Comparison of ENCODE assay signal across 19 cellular contexts in genomic region chr14:94571950-94572349, GRCh38. TPM values are rescaled to one million over a fixed set of nuclear protein-coding genes. Genes with fewer than 3 reads are reported as not detected.
DNase-seq lines count a peak whose midpoint lies in the region; ATAC-seq and TF ChIP-seq lines count a peak whose summit lies in the region.
"Had no signal": no experiment of that assay in that cellular context is flagged by ENCODE, and none has a peak within 500 bp of the region (broad histone marks: within the 10 kb centered on the region; RNA-seq: fewer than 3 reads in every experiment).

No MANE protein-coding gene starts in this region.

- intact Hi-C loops in activated T-helper 1 cell treated with anti-CD3 and anti-CD28 coated beads, Interleukin-12 subunit alpha, Interleukin-12 subunit beta, Interleukin-2, Interleukin-4 antibody, amounts not matched to agents 30 ng/mL and 10 ng/mL and 1 ng/mL, durations not matched to agents 14 hours and 24 hours and 36 hours (cut with micrococcal nuclease), result no loop called here

- DNase-seq in astrocyte of the cerebellum (ENCODE audit: low read depth) (peak; percentile 6), fibroblast of the aortic adventitia (ENCODE audit: low read depth) (peak; percentile 63), omental fat pad (ENCODE audit: low spot score) (peak; percentile 11), activated gamma-delta T cell treated with Interleukin-2 at 50 U/mL for 16 hours (no peak)
- DNase-seq in activated T-helper 1 cell treated with anti-CD3 and anti-CD28 coated beads, Interleukin-12 subunit alpha, Interleukin-12 subunit beta, Interleukin-2, Interleukin-4 antibody, amounts not matched to agents 30 ng/mL and 10 ng/mL and 1 ng/mL, durations not matched to agents 14 hours and 24 hours and 36 hours (ENCODE audit: low spot score), result no peak
- no peak for DNase-seq in NK-92 treated with Interleukin-12 subunit alpha and Interleukin-12 subunit beta, amount 100 ng/mL, for 24 hours (lab: John Stamatoyannopoulos, UW)
- DNase-seq: activated CD8-positive, alpha-beta memory T cell treated with anti-CD3 and anti-CD28 coated beads, Interleukin-2, amount 50 U/mL, for 4 hours; activated naive CD8-positive, alpha-beta T cell treated with anti-CD3 and anti-CD28 coated beads, Interleukin-2, amount 50 U/mL, for 24 hours; CD8-positive, alpha-beta T cell; effector CD4-positive, alpha-beta T cell; GF-D8; hippocampal formation; NCI-H187 treated with DMSO at 0.1 percent for 48 hours; NCI-H82 had no signal

- no peaks in the 10 kb centered on the region for H3K9me3 Mint-ChIP-seq in activated T-helper 1 cell treated with anti-CD3 and anti-CD28 coated beads, Interleukin-12 subunit alpha, Interleukin-12 subunit beta, Interleukin-2, Interleukin-4 antibody, amounts not matched to agents 30 ng/mL and 10 ng/mL and 1 ng/mL, durations not matched to agents 14 hours and 24 hours and 36 hours
- H3K9me3 Mint-ChIP-seq: activated naive CD8-positive, alpha-beta T cell treated with anti-CD3 and anti-CD28 coated beads, Interleukin-2, amount 50 U/mL, for 24 hours; CD8-positive, alpha-beta T cell; mesothelial cell of epicardium; WTC11 had no signal

- ATAC-seq in omental fat pad (ENCODE audit: low FRiP score) (peak; percentile 20), GM18907 (IDR thresholded peaks at IDR 0.05; ENCODE audit: unreplicated experiment) (no peak)
- ATAC-seq: activated naive CD8-positive, alpha-beta T cell treated with anti-CD3 and anti-CD28 coated beads, Interleukin-2, amount 50 U/mL, for 24 hours; CD8-positive, alpha-beta T cell; WTC11 had no signal

- H3K27ac Mint-ChIP-seq in activated T-helper 1 cell treated with anti-CD3 and anti-CD28 coated beads, Interleukin-12 subunit alpha, Interleukin-12 subunit beta, Interleukin-2, Interleukin-4 antibody, amounts not matched to agents 30 ng/mL and 10 ng/mL and 1 ng/mL, durations not matched to agents 14 hours and 24 hours and 36 hours, result no peak overlapping the region
- H3K27ac Mint-ChIP-seq: activated naive CD8-positive, alpha-beta T cell treated with anti-CD3 and anti-CD28 coated beads, Interleukin-2, amount 50 U/mL, for 24 hours; CD8-positive, alpha-beta T cell; mesothelial cell of epicardium; WTC11 had no signal

- no peaks in the 10 kb centered on the region for H3K27me3 Mint-ChIP-seq in activated T-helper 1 cell treated with anti-CD3 and anti-CD28 coated beads, Interleukin-12 subunit alpha, Interleukin-12 subunit beta, Interleukin-2, Interleukin-4 antibody, amounts not matched to agents 30 ng/mL and 10 ng/mL and 1 ng/mL, durations not matched to agents 14 hours and 24 hours and 36 hours (ENCODE audit: insufficient read depth)
- H3K27me3 Mint-ChIP-seq: activated naive CD8-positive, alpha-beta T cell treated with anti-CD3 and anti-CD28 coated beads, Interleukin-2, amount 50 U/mL, for 24 hours had no signal

- H3K36me3 Mint-ChIP-seq in activated T-helper 1 cell treated with anti-CD3 and anti-CD28 coated beads, Interleukin-12 subunit alpha, Interleukin-12 subunit beta, Interleukin-2, Interleukin-4 antibody, amounts not matched to agents 30 ng/mL and 10 ng/mL and 1 ng/mL, durations not matched to agents 14 hours and 24 hours and 36 hours (ENCODE audit: low read depth), result no peaks in the 10 kb centered on the region
- H3K36me3 Mint-ChIP-seq: CD8-positive, alpha-beta T cell; mesothelial cell of epicardium; WTC11 had no signal

- no peak overlapping the region for H3K4me3 Mint-ChIP-seq in activated T-helper 1 cell treated with anti-CD3 and anti-CD28 coated beads, Interleukin-12 subunit alpha, Interleukin-12 subunit beta, Interleukin-2, Interleukin-4 antibody, amounts not matched to agents 30 ng/mL and 10 ng/mL and 1 ng/mL, durations not matched to agents 14 hours and 24 hours and 36 hours
- H3K4me3 Mint-ChIP-seq: activated naive CD8-positive, alpha-beta T cell treated with anti-CD3 and anti-CD28 coated beads, Interleukin-2, amount 50 U/mL, for 24 hours; CD8-positive, alpha-beta T cell; mesothelial cell of epicardium; WTC11 had no signal

- in situ Hi-C loops in astrocyte of the cerebellum (cut with HindIII; ENCODE audit: low sequenced_read_pairs), result no loop called here

- H3K4me1 Mint-ChIP-seq in activated T-helper 1 cell treated with anti-CD3 and anti-CD28 coated beads, Interleukin-12 subunit alpha, Interleukin-12 subunit beta, Interleukin-2, Interleukin-4 antibody, amounts not matched to agents 30 ng/mL and 10 ng/mL and 1 ng/mL, durations not matched to agents 14 hours and 24 hours and 36 hours (ENCODE audit: low read depth), result no peaks in the 10 kb centered on the region
- H3K4me1 Mint-ChIP-seq: activated naive CD8-positive, alpha-beta T cell treated with anti-CD3 and anti-CD28 coated beads, Interleukin-2, amount 50 U/mL, for 24 hours; mesothelial cell of epicardium; WTC11 had no signal

- H3K4me3 ChIP-seq in astrocyte of the cerebellum (ENCODE audit: low read depth, low read length) (no peak overlapping the region), fibroblast of the aortic adventitia (ENCODE audit: low read depth, low read length) (no peak overlapping the region)
- H3K4me3 ChIP-seq: SK-N-MC had no signal

- TF ChIP-seq CTCF in astrocyte of the cerebellum (IDR thresholded peaks at IDR 0.05; ENCODE audit: low read depth, low read length, missing control alignments) (no peak), fibroblast of the aortic adventitia (IDR thresholded peaks at IDR 0.05; ENCODE audit: insufficient read depth, low read length) (no peak), omental fat pad (IDR thresholded peaks at IDR 0.05) (no peak)

RNA-seq across cellular contexts. Expression of gene SERPINA5, which starts 9.3 kb away (rescaled TPM):
- 0.09 TPM in 1 of 2 replicates, not detected in the other for total RNA-seq in fibroblast of the aortic adventitia (ENCODE audit: low replicate concordance)
- total RNA-seq in omental fat pad, result 1 to 10 TPM in 1 of 4 donors, under 1 TPM in 3; 0.24 to 4.3 (median 0.48) TPM
- not detected in 2 replicates for total RNA-seq in activated T-helper 1 cell treated with anti-CD3 and anti-CD28 coated beads, Interleukin-12 subunit alpha, Interleukin-12 subunit beta, Interleukin-2, Interleukin-4 antibody, amounts not matched to agents 30 ng/mL and 10 ng/mL and 1 ng/mL, durations not matched to agents 14 hours and 24 hours and 36 hours
- total RNA-seq: CD8-positive, alpha-beta T cell had no signal

RNA-seq across cellular contexts. Expression of gene SERPINA4, which starts 10.7 kb away (rescaled TPM):
- total RNA-seq in fibroblast of the aortic adventitia (ENCODE audit: low replicate concordance), result not detected in 2 replicates
- not detected for total RNA-seq in omental fat pad
- total RNA-seq in activated T-helper 1 cell treated with anti-CD3 and anti-CD28 coated beads, Interleukin-12 subunit alpha, Interleukin-12 subunit beta, Interleukin-2, Interleukin-4 antibody, amounts not matched to agents 30 ng/mL and 10 ng/mL and 1 ng/mL, durations not matched to agents 14 hours and 24 hours and 36 hours, result not detected in 2 replicates
- total RNA-seq: CD8-positive, alpha-beta T cell; mesothelial cell of epicardium; subcutaneous adipose tissue; WTC11 had no signal

RNA-seq across cellular contexts. Expression of gene SERPINA3, which starts 40.2 kb away (rescaled TPM):
- 5.3 and 13.6 TPM in 2 replicates for total RNA-seq in fibroblast of the aortic adventitia (ENCODE audit: low replicate concordance)
- total RNA-seq in omental fat pad, result 100 to 1,000 TPM; 111 to 209 (median 125) TPM
- not detected in 2 replicates for total RNA-seq in activated T-helper 1 cell treated with anti-CD3 and anti-CD28 coated beads, Interleukin-12 subunit alpha, Interleukin-12 subunit beta, Interleukin-2, Interleukin-4 antibody, amounts not matched to agents 30 ng/mL and 10 ng/mL and 1 ng/mL, durations not matched to agents 14 hours and 24 hours and 36 hours
- total RNA-seq: CD8-positive, alpha-beta T cell had no signal

Comparison
In these comparisons a context has a peak if more than half of its experiments do, and no peak if none do; other contexts are left out.
1. DNase-seq: peak in astrocyte of the cerebellum (single experiment), fibroblast of the aortic adventitia (single experiment) and omental fat pad (single experiment); none in activated gamma-delta T cell treated with Interleukin-2 at 50 U/mL for 16 hours (single experiment), activated T-helper 1 cell treated with anti-CD3 and anti-CD28 coated beads, Interleukin-12 subunit alpha, Interleukin-12 subunit beta, Interleukin-2, Interleukin-4 antibody, amounts not matched to agents 30 ng/mL and 10 ng/mL and 1 ng/mL, durations not matched to agents 14 hours and 24 hours and 36 hours (single experiment) and NK-92 treated with Interleukin-12 subunit alpha and Interleukin-12 subunit beta, amount 100 ng/mL, for 24 hours (single experiment).